8 cellular contexts compared by ENCODE assay signal in genomic region chr9:97982191-97982718, GRCh38. TPM values are rescaled to one million over a fixed set of nuclear protein-coding genes. Genes with fewer than 3 reads are reported as not detected.
DNase-seq lines count a peak whose midpoint lies in the region; ATAC-seq, FAIRE-seq and TF ChIP-seq lines count a peak whose summit lies in the region.

No MANE protein-coding gene starts in this region.

- TF ChIP-seq CTCF in epithelial cell of esophagus (IDR thresholded peaks at IDR 0.05; ENCODE audit: insufficient read depth, low read depth, low read length, missing control alignments) (no peak), pancreas (IDR thresholded peaks at IDR 0.05) (no peak)

- no peak for FAIRE-seq in pancreas (lab: Jason Lieb, UNC)

- no peak for ATAC-seq in pancreas
- ATAC-seq in GM19035 (IDR thresholded peaks at IDR 0.05; ENCODE audit: unreplicated experiment), result no peak
- ATAC-seq in HG02973 (IDR thresholded peaks at IDR 0.05; ENCODE audit: unreplicated experiment), result no peak
- ATAC-seq in left lobe of liver, result no peak
- ATAC-seq in HG03432 (IDR thresholded peaks at IDR 0.05; ENCODE audit: unreplicated experiment), result no peak

- H3K4me1 ChIP-seq in ES-I3 (ENCODE audit: insufficient read depth, low read length) (peaks cover 7% of the 10 kb centered on the region; the same call in 1 of the 2 replicates), pancreas (peaks cover 8 to 14% (median 12%) of the 10 kb centered on the region in 3 donors)

- peak overlapping the region in 3 of 4 donors; percentile 31 to 95 (median 94) for H3K27ac ChIP-seq in pancreas

- intact Hi-C loops in pancreas (cut with DNase I), result no loop called here

- DNase-seq in OCI-M1 (lab: John Stamatoyannopoulos, UW) (peak; percentile 71), epithelial cell of esophagus (ENCODE audit: low read depth) (no peak), pancreas (peak in 1 of 6 donors; percentile 24), left lobe of liver (ENCODE audit: low spot score) (no peak)

- peak overlapping the region; percentile 67 for H3K9ac ChIP-seq in ES-I3 (ENCODE audit: low read depth, low read length)

- H3K27me3 ChIP-seq in pancreas, result no peaks in the 10 kb centered on the region

- H3K4me3 ChIP-seq in epithelial cell of esophagus (ENCODE audit: low read length) (peak overlapping the region; percentile 72), pancreas (peak overlapping the region; percentile 82 to 96 (median 95))

- peaks cover 3% of the 10 kb centered on the region; the same call in 1 of the 2 replicates for H3K9me3 ChIP-seq in ES-I3 (ENCODE audit: control insufficient read depth, insufficient read depth, low read length)
- H3K9me3 ChIP-seq in pancreas, result no peaks in the 10 kb centered on the region

- H3K36me3 ChIP-seq in ES-I3 (ENCODE audit: insufficient read depth, low read length) (no peaks in the 10 kb centered on the region), pancreas (no peaks in the 10 kb centered on the region)

- WGBS in pancreas, 2 donors, result 16% methylated on average over 16 of the region's 16 CpGs

RNA-seq across cellular contexts. Expression of gene ANP32B, which starts 0.9 kb away (rescaled TPM):
- total RNA-seq in pancreas, result 10 to 100 TPM; 48.8 to 89.3 (median 65.3) TPM
- 10 to 100 TPM; 72.3 to 73.4 TPM for polyA plus RNA-seq in pancreas
- total RNA-seq in left lobe of liver, result 29.0 TPM

RNA-seq across cellular contexts. Expression of gene HEMGN, which starts 44.3 kb away (rescaled TPM):
- under 1 TPM in 1 of 6 donors, not detected in 5; 0.09 TPM for total RNA-seq in pancreas
- polyA plus RNA-seq in pancreas, result not detected
- 0.33 TPM for total RNA-seq in left lobe of liver

RNA-seq across cellular contexts. Expression of gene TRMO, which starts 60.0 kb away (rescaled TPM):
- total RNA-seq in pancreas, result 1 to 10 TPM; 5.2 to 8.7 (median 6.5) TPM
- polyA plus RNA-seq in pancreas, result 1 to 10 TPM; 5.1 to 9.4 TPM
- 5.1 TPM for total RNA-seq in left lobe of liver
